In the genomic region with DNA sequence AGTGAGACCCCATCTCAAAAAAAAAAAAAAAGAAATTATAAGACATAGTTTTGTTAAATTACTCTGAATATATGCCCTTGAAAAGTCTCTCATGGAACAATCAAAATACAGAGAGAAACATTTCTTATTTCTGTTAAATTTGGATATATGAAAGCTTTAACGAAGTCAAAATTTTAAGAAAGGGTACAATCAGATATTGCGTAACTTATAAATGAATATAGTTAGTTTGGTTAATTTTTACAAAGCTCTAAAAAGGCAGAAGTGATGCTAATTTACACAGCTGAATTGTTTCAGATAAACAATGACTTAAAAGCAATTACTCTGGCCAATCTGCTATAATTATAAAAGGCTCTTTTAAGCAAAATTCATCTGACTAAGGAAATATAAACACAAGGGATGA, we compare ENCODE assay signal across 27 cellular contexts.
"Had no signal": no experiment of that assay in that cellular context is flagged by ENCODE, and none has a peak within 500 bp of the region (broad histone marks: within the 10 kb centered on the region; RNA-seq: fewer than 3 reads in every experiment).

No MANE protein-coding gene starts in this region.

- DNase-seq: colonic mucosa; cortex of kidney; dermis blood vessel endothelial cell; dorsolateral prefrontal cortex; effector CD4-positive, alpha-beta T cell; effector CD8-positive, alpha-beta T cell; effector memory CD4-positive, alpha-beta T cell; effector memory CD8-positive, alpha-beta T cell; endodermal cell; erythroblast; esophagus squamous epithelium; foreskin fibroblast; foreskin keratinocyte; foreskin melanocyte; gastrocnemius medialis; glutamatergic neuron; head of caudate nucleus; heart left ventricle; heart right ventricle had no signal

- H3K27me3 ChIP-seq: colonic mucosa, dorsolateral prefrontal cortex, esophagus muscularis mucosa, esophagus squamous epithelium, foreskin keratinocyte, gastrocnemius medialis, gastroesophageal sphincter, heart left ventricle, heart right ventricle had no signal

- FAIRE-seq: colon, endometrium, endothelial cell of umbilical vein had no signal

- H3K4me3 ChIP-seq: colonic mucosa, coronary artery, dorsolateral prefrontal cortex, esophagus muscularis mucosa, esophagus squamous epithelium, gastrocnemius medialis, gastroesophageal sphincter, heart left ventricle, heart right ventricle had no signal

- H3K4me1 ChIP-seq: colonic mucosa, esophagus muscularis mucosa, esophagus squamous epithelium, foreskin keratinocyte, gastrocnemius medialis, gastroesophageal sphincter, heart left ventricle, heart right ventricle had no signal

- H3K9me3 ChIP-seq: colonic mucosa, esophagus muscularis mucosa, esophagus squamous epithelium, gastrocnemius medialis, gastroesophageal sphincter, heart left ventricle, heart right ventricle had no signal

- H3K36me3 ChIP-seq: colonic mucosa, esophagus muscularis mucosa, esophagus squamous epithelium, gastrocnemius medialis, gastroesophageal sphincter, heart left ventricle, heart right ventricle had no signal

- ATAC-seq: effector memory CD8-positive, alpha-beta T cell; esophagus mucosa; foreskin keratinocyte; gastrocnemius medialis; gastroesophageal sphincter; heart left ventricle; heart right ventricle had no signal

- H3K27ac ChIP-seq: colonic mucosa, coronary artery, dorsolateral prefrontal cortex, epithelial cell of prostate, esophagus muscularis mucosa, esophagus squamous epithelium, foreskin keratinocyte, gastrocnemius medialis, gastroesophageal sphincter, heart left ventricle, heart right ventricle had no signal
